ENCODE assay signal across 19 cellular contexts in genomic region chr1:15229569-15230170, GRCh38. TPM values are rescaled to one million over a fixed set of nuclear protein-coding genes. Genes with fewer than 3 reads are reported as not detected.
A peak's percentile ranks its signal among the peaks of the same experiment; 100 is the strongest.
DNase-seq lines count a peak whose midpoint lies in the region; ATAC-seq and TF ChIP-seq lines count a peak whose summit lies in the region.
"Had no signal": no experiment of that assay in that cellular context is flagged by ENCODE, and none has a peak within 500 bp of the region (broad histone marks: within the 10 kb centered on the region; RNA-seq: fewer than 3 reads in every experiment).

No MANE protein-coding gene starts in this region.

- TF ChIP-seq CTCF in HCT116 (IDR thresholded peaks at IDR 0.05 in 2 of 3, conservative IDR thresholded peaks at IDR 0.05 in 1 of 3; ENCODE audit: borderline replicate concordance in 1 of 3, insufficient read depth in 1 of 3, low read depth in 2 of 3, low read length in 2 of 3) (no peak), PC-3 (conservative IDR thresholded peaks at IDR 0.05; ENCODE audit: low read depth, low read length) (no peak), stomach (IDR thresholded peaks at IDR 0.05) (no peak)

- no peaks in the 10 kb centered on the region for H3K9me2 ChIP-seq in HCT116 (ENCODE audit: insufficient read depth)
- no peaks in the 10 kb centered on the region for H3K9me2 ChIP-seq in PC-3 (replicated peaks; ENCODE audit: low read length)

- H3K36me3 ChIP-seq in HCT116 (ENCODE audit: control insufficient read depth in 1 of 2, insufficient read depth in 2 of 2, low read length in 2 of 2) (no peaks in the 10 kb centered on the region), PC-3 (ENCODE audit: low read depth, low read length) (no peaks in the 10 kb centered on the region), mesenchymal stem cell (ENCODE audit: control insufficient read depth in 1 of 2, insufficient read depth in 2 of 2, low read depth in 1 of 2, low read length in 2 of 2) (no peaks in the 10 kb centered on the region), stomach (no peaks in the 10 kb centered on the region)
- H3K36me3 ChIP-seq: SJSA1 had no signal

- H3F3A ChIP-seq in PC-3 (ENCODE audit: low read length, unreplicated experiment): no peaks in the 10 kb centered on the region

- H3K14ac ChIP-seq in mesenchymal stem cell (ENCODE audit: low read length in 2 of 2): no peak overlapping the region

- H2AK5ac ChIP-seq in mesenchymal stem cell (ENCODE audit: low read length, severe bottlenecking): peak overlapping the region; percentile 28

- DNase-seq in HCT116 (ENCODE audit: low read depth, low spot score) (no peak), PC-3 (peak; percentile 50), mesenchymal stem cell (no peak), stomach (peak; percentile 64), T1000 (lab: John Stamatoyannopoulos, UW) (no peak), cerebellar nuclear complex (lab: John Stamatoyannopoulos, UW) (no peak), NCI-H146 treated with DMSO at 0.1 percent for 48 hours (lab: John Stamatoyannopoulos, UW; ENCODE audit: unreplicated experiment) (no peak)
- DNase-seq: C1 segment of cervical spinal cord, DMS 273 treated with DMSO at 0.1 percent for 48 hours, H9, NCI-H1105 treated with DMSO at 0.1 percent for 48 hours, NCI-H187, NCI-H226, NCI-H524, NCI-H82, RPMI8226 had no signal

- H2AFZ ChIP-seq in HCT116 (ENCODE audit: low read depth, low read length, poor library complexity, severe bottlenecking): no peak overlapping the region
- no peak overlapping the region for H2AFZ ChIP-seq in PC-3 (ENCODE audit: low read length)
- no peak overlapping the region for H2AFZ ChIP-seq in mesenchymal stem cell (ENCODE audit: low read depth, low read length)

- no peak overlapping the region for H2BK5ac ChIP-seq in mesenchymal stem cell (ENCODE audit: low read depth, low read length, poor library complexity, severe bottlenecking)

- intact Hi-C loops in HCT116 (cut with micrococcal nuclease): no loop called here
- intact Hi-C loops in PC-3 (cut with micrococcal nuclease): no loop called here
- intact Hi-C loops in stomach (cut with DNase I; ENCODE audit: low total_unique reads): no loop called here

- RAD21 ChIA-PET in HCT116 (lab: Charles Lee; ENCODE audit: low non-redundant PET in 1 of 2, low total read pairs in 2 of 2, uncharacterized antibody in 2 of 2, unreplicated experiment in 2 of 2): no interaction called here

- POLR2A ChIA-PET in HCT116 (lab: Charles Lee) (no interaction called here), PC-3 (lab: Charles Lee; ENCODE audit: unreplicated experiment) (no interaction called here)

- WGBS in mesenchymal stem cell: 79% methylated on average over 3 of the region's 5 CpGs
- 32 to 50% (median 33%) methylated on average over 5 of the region's 5 CpGs for WGBS in stomach, 5 donors

- H4K20me1 ChIP-seq in HCT116 (ENCODE audit: insufficient read depth) (no peaks in the 10 kb centered on the region), PC-3 (ENCODE audit: low read length) (no peaks in the 10 kb centered on the region)

- CTCF ChIA-PET in HCT116 (lab: Charles Lee): no interaction called here
- CTCF ChIA-PET in PC-3 (lab: Charles Lee): interaction anchor here (0.6 kb wide), 1 partner anchor 116 kb away, joined by 3 read pairs; no protein-coding TSS in a partner anchor

- no peak overlapping the region for H2BK120ac ChIP-seq in mesenchymal stem cell (ENCODE audit: low read depth, low read length)

- no peak for TF ChIP-seq EP300 in stomach (IDR thresholded peaks at IDR 0.05)

- no peaks in the 10 kb centered on the region for H3K79me1 ChIP-seq in mesenchymal stem cell (replicated peaks; ENCODE audit: low read length, poor library complexity, severe bottlenecking)

- no peak overlapping the region for H3K27ac ChIP-seq in HCT116 (ENCODE audit: low read depth, low read length)
- peak overlapping the region; percentile 36 for H3K27ac ChIP-seq in PC-3 (ENCODE audit: low read length)
- H3K27ac ChIP-seq in mesenchymal stem cell (ENCODE audit: low read length, poor library complexity, severe bottlenecking): no peak overlapping the region
- peak overlapping the region; percentile 21 to 77 (median 63) for H3K27ac ChIP-seq in stomach
- H3K27ac ChIP-seq: SJSA1 had no signal

- H4K8ac ChIP-seq in mesenchymal stem cell (ENCODE audit: low read length): no peak overlapping the region

- TF ChIP-seq POLR2A in HCT116 (IDR thresholded peaks at IDR 0.05; ENCODE audit: borderline replicate concordance, extremely low read depth, insufficient read depth, insufficient read length) (no peak), stomach (IDR thresholded peaks at IDR 0.05) (no peak)

- no peak overlapping the region for H2BK12ac ChIP-seq in mesenchymal stem cell (ENCODE audit: low read length in 2 of 2)

- TF ChIP-seq RAD21 in HCT116 (IDR thresholded peaks at IDR 0.05; ENCODE audit: low read depth): no peak

- H3K4me3 ChIP-seq in HCT116 (replicated peaks in 1 of 2; ENCODE audit: low read depth in 1 of 2, low read length in 2 of 2): no peak overlapping the region
- no peak overlapping the region for H3K4me3 ChIP-seq in PC-3 (ENCODE audit: low read length)
- H3K4me3 ChIP-seq in mesenchymal stem cell (ENCODE audit: insufficient read depth in 1 of 2, low read depth in 1 of 2, low read length in 2 of 2): no peak overlapping the region
- no peak overlapping the region for H3K4me3 ChIP-seq in stomach
- H3K4me3 ChIP-seq: K562, SJSA1 had no signal

- H3K27me3 ChIP-seq in HCT116 (ENCODE audit: insufficient read depth, low read length) (no peaks in the 10 kb centered on the region), PC-3 (ENCODE audit: low read length) (no peaks in the 10 kb centered on the region), mesenchymal stem cell (ENCODE audit: control insufficient read depth in 1 of 2, insufficient read depth in 1 of 2, low read length in 2 of 2) (peaks cover 0 to 26% of the 10 kb centered on the region in 2 experiments), stomach (no peaks in the 10 kb centered on the region)
- H3K27me3 ChIP-seq: SJSA1 had no signal

- no peak overlapping the region for H2BK15ac ChIP-seq in mesenchymal stem cell (ENCODE audit: low read depth, poor library complexity, severe bottlenecking)

- BruUV-seq in HCT116 (replicated peaks; lab: Mats Ljungman, UMichigan) (no TSS peak), PC-3 (replicated peaks; lab: Mats Ljungman, UMichigan) (no TSS peak)

- H3K79me2 ChIP-seq in HCT116 (ENCODE audit: insufficient read depth, low read length): no peaks in the 10 kb centered on the region
- H3K79me2 ChIP-seq in PC-3 (ENCODE audit: low read length): no peaks in the 10 kb centered on the region

- no peaks in the 10 kb centered on the region for H3K9me3 ChIP-seq in HCT116 (ENCODE audit: control insufficient read depth in 1 of 2, insufficient read depth in 1 of 2, low read depth in 1 of 2, low read length in 2 of 2)
- H3K9me3 ChIP-seq in PC-3 (ENCODE audit: low read length): no peaks in the 10 kb centered on the region
- H3K9me3 ChIP-seq in mesenchymal stem cell (ENCODE audit: control insufficient read depth, low read length): no peaks in the 10 kb centered on the region
- H3K9me3 ChIP-seq in stomach: no peaks in the 10 kb centered on the region
- H3K9me3 ChIP-seq: SJSA1 had no signal

- H3K9ac ChIP-seq in HCT116 (ENCODE audit: low read length): no peak overlapping the region
- H3K9ac ChIP-seq in PC-3 (ENCODE audit: low read length): no peak overlapping the region
- no peak overlapping the region for H3K9ac ChIP-seq in mesenchymal stem cell (ENCODE audit: low read length)

- ATAC-seq in HCT116 (peak; percentile 62; the same call in 1 of the 2 replicates), PC-3 (peak; percentile 78), GM21723 (IDR thresholded peaks at IDR 0.05; ENCODE audit: unreplicated experiment) (no peak)
- ATAC-seq: K562 had no signal

- peaks cover 0 to 15% of the 10 kb centered on the region in 2 experiments; a peak in 2 of 4 replicates for H3K4me1 ChIP-seq in HCT116 (ENCODE audit: control insufficient read depth in 1 of 2, insufficient read depth in 2 of 2, low read length in 2 of 2)
- H3K4me1 ChIP-seq in PC-3 (ENCODE audit: insufficient read depth, low read length): peaks cover 10% of the 10 kb centered on the region; the same call in 1 of the 2 replicates
- peaks cover 13% of the 10 kb centered on the region for H3K4me1 ChIP-seq in mesenchymal stem cell (ENCODE audit: control insufficient read depth, insufficient read depth, low read depth, low read length)
- H3K4me1 ChIP-seq in stomach: peaks cover 0 to 16% (median 10%) of the 10 kb centered on the region in 4 donors

- H3K4me2 ChIP-seq in HCT116 (ENCODE audit: low read length) (no peak overlapping the region), PC-3 (ENCODE audit: low read length) (no peak overlapping the region), mesenchymal stem cell (ENCODE audit: low read length, poor library complexity, severe bottlenecking) (no peak overlapping the region)

- H3K4ac ChIP-seq in mesenchymal stem cell (ENCODE audit: low read depth in 1 of 2, low read length in 2 of 2): no peak overlapping the region

- H3K18ac ChIP-seq in mesenchymal stem cell (ENCODE audit: low read depth in 1 of 2, low read length in 2 of 2): peak overlapping the region; percentile 43 to 57

- no peak overlapping the region for H3K23ac ChIP-seq in mesenchymal stem cell (ENCODE audit: low read length in 2 of 2)

- H4K91ac ChIP-seq in mesenchymal stem cell (ENCODE audit: low read length): no peak overlapping the region

TF ChIP-seq in HCT116, 20 proteins besides CTCF, POLR2A, EP300 and RAD21 (continues in another document):
- no peak for TF ChIP-seq YY1 (IDR thresholded peaks at IDR 0.05; ENCODE audit: extremely low read depth, insufficient replicate concordance, low read depth, low read length)
- TF ChIP-seq POLR2AphosphoS5 (IDR thresholded peaks at IDR 0.05; ENCODE audit: low read depth, low read length): no peak
- TF ChIP-seq TCF7L2 (IDR thresholded peaks at IDR 0.05; ENCODE audit: borderline replicate concordance, extremely low read depth, insufficient read depth, insufficient read length): no peak
- no peak for TF ChIP-seq SRF (IDR thresholded peaks at IDR 0.05; ENCODE audit: low read depth)
- TF ChIP-seq FOSL1 (IDR thresholded peaks at IDR 0.05; ENCODE audit: low read depth): no peak
- no peak for TF ChIP-seq EZH2 (IDR thresholded peaks at IDR 0.05)

RNA-seq across cellular contexts. Expression of gene FHAD1, which starts 17.4 kb away (rescaled TPM):
- total RNA-seq in HCT116 (2021; ENCODE audit: unreplicated experiment) (3.5 TPM), PC-3 (2014; rRNA removed) (0.95 and 1.4 TPM in 2 replicates), stomach (1 to 10 TPM in 2 of 5 donors, under 1 TPM in 1, not detected in 2; 0.45 to 5.1 (median 2.9) TPM)
- 3.0 and 4.6 TPM in 2 replicates for polyA plus RNA-seq in HCT116 (2012)
- 0.21 TPM for polyA plus RNA-seq in mesenchymal stem cell (2013, experiment 1 of 2)
- polyA plus RNA-seq in mesenchymal stem cell (2013, experiment 2 of 2): 0.18 TPM
- polyA plus RNA-seq in stomach: 1 to 10 TPM in 2 of 3 donors, under 1 TPM in 1; 0.38 to 1.7 (median 1.1) TPM

Comparison
In these comparisons a context has a peak if more than half of its experiments do, and no peak if none do; other contexts are left out.
1. DNase-seq: peak in PC-3 (single experiment) and stomach (single experiment); none in HCT116 (single experiment), mesenchymal stem cell (single experiment), T1000 (single experiment), cerebellar nuclear complex (0 of 2) and NCI-H146 treated with DMSO at 0.1 percent for 48 hours (single experiment).
2. H3K27ac ChIP-seq: peak in PC-3 (single experiment) and stomach (5 of 5); none in HCT116 (single experiment) and mesenchymal stem cell (single experiment).